In the genomic region with DNA sequence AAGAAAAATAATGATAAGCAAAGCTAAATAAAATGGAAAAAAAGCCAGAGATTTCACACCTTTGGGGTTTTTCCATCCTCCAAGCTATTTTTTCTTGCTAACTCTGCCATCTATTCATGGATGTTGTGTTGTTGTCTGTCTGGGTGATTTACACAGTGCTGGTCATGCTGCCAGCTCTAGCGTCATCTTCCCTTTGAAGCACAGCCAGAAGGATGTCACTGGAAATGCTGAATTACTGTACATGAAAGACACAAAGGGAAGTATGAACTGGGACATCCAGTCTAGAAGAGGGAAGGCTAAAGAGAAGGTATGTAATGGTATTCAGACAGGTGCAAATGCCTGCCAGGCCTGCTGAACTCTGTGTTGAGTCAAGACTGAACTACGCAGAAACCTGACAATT, we compare ENCODE assay signal across 18 cellular contexts.
DNase-seq lines count a peak whose midpoint lies in the region; ATAC-seq and TF ChIP-seq lines count a peak whose summit lies in the region.
"Had no signal": no experiment of that assay in that cellular context is flagged by ENCODE, and none has a peak within 500 bp of the region (broad histone marks: within the 10 kb centered on the region; RNA-seq: fewer than 3 reads in every experiment).

No MANE protein-coding gene starts in this region.

- no peak overlapping the region for H2BK12ac ChIP-seq in H9 (ENCODE audit: insufficient read length, low read depth, low read length)

- no peak for TF ChIP-seq EP300 in suprapubic skin (IDR thresholded peaks at IDR 0.05)

- H3K4ac ChIP-seq in H9 (ENCODE audit: low read depth, low read length), result no peak overlapping the region

- peaks cover 27 to 31% of the 10 kb centered on the region in 2 experiments for H3K9me3 Mint-ChIP-seq in H9

- H3K9ac ChIP-seq in H9 (ENCODE audit: extremely low read depth, insufficient read length, low read length), result no peak overlapping the region

- in situ Hi-C loops in Panc1 (cut with HindIII; ENCODE audit: low pct_unique_long_range_greater_than_20kb, low sequenced_read_pairs), result no loop called here

- H2AFZ ChIP-seq in H9 (ENCODE audit: low read length), result no peak overlapping the region
- H2AFZ ChIP-seq: GM23338 had no signal

- H3K27ac Mint-ChIP-seq in H9, result no peak overlapping the region
- H3K27ac Mint-ChIP-seq: CD8-positive, alpha-beta T cell; GM23338; IgD-negative memory B cell had no signal

- H3K36me3 ChIP-seq in Panc1 (ENCODE audit: control insufficient read depth, insufficient read depth, low read length) (no peaks in the 10 kb centered on the region), suprapubic skin (no peaks in the 10 kb centered on the region)

- H3T11ph ChIP-seq in H9 (ENCODE audit: low read length), result no peak overlapping the region

- DNase-seq in Panc1 (ENCODE audit: low read depth, low spot score), result no peak
- DNase-seq in cerebellum (ENCODE audit: low spot score), result peak; percentile 12
- DNase-seq in foreskin keratinocyte, result peak in 1 of 2 donors; percentile 26
- DNase-seq in suprapubic skin (ENCODE audit: low spot score in 2 of 2), result no peak
- DNase-seq in stimulated activated CD4-positive, alpha-beta T cell treated with anti-CD3 and anti-CD28 coated beads, Interleukin-2, amount 100 ng/mL, for 24 hours, result no peak
- DNase-seq in central memory CD4-positive, alpha-beta T cell, result no peak
- no peak for DNase-seq in H9
- DNase-seq: CD8-positive, alpha-beta T cell; DMS79; NCI-H1436; NCI-H2029; NCI-H2171; NCI-H774 had no signal

- no peak overlapping the region for H3K4me3 Mint-ChIP-seq in H9
- H3K4me3 Mint-ChIP-seq: CD8-positive, alpha-beta T cell; GM23338; IgD-negative memory B cell had no signal

- H2AK5ac ChIP-seq in H9 (ENCODE audit: insufficient read length, low read length), result no peak overlapping the region

- H3K18ac ChIP-seq in H9 (ENCODE audit: insufficient read length, low read depth, low read length), result no peak overlapping the region

- no peak overlapping the region for H4K8ac ChIP-seq in H9 (replicated peaks; ENCODE audit: insufficient read length, low read depth, low read length)

- WGBS in suprapubic skin, result 29% methylated on average over 2 of the region's 2 CpGs
- WGBS in H9 (ENCODE audit: extremely low coverage, insufficient read length, low lambda C conversion rate), result no CpG with 5 or more reads among the region's 2 CpGs

- H3K4me1 ChIP-seq in Panc1 (ENCODE audit: control insufficient read depth, insufficient read depth, low read length) (no peaks in the 10 kb centered on the region), foreskin keratinocyte (peaks cover 9% of the 10 kb centered on the region), suprapubic skin (peaks cover 15% of the 10 kb centered on the region), H9 (ENCODE audit: insufficient read depth, low read length) (no peaks in the 10 kb centered on the region)

- H3K4me3 ChIP-seq in Panc1 (ENCODE audit: low read depth in 2 of 2, low read length in 2 of 2) (no peak overlapping the region), suprapubic skin (no peak overlapping the region)
- H3K4me3 ChIP-seq: GM12878, GM23338, SK-N-MC had no signal

- no peak overlapping the region for H4K5ac ChIP-seq in H9 (ENCODE audit: insufficient read length, low read depth, low read length)

- POLR2A ChIA-PET in Panc1 (lab: Charles Lee), result no interaction called here

- ATAC-seq in Panc1, result no peak
- peak; percentile 52 for ATAC-seq in foreskin keratinocyte
- ATAC-seq: CD8-positive, alpha-beta T cell; GM12878; GM23338 had no signal

- H4K20me1 ChIP-seq in H9 (ENCODE audit: control insufficient read depth, insufficient read depth, insufficient read length), result no peaks in the 10 kb centered on the region

- no peak for TF ChIP-seq POLR2A in suprapubic skin (IDR thresholded peaks at IDR 0.05)

- H3K4me1 Mint-ChIP-seq in H9, result no peaks in the 10 kb centered on the region
- H3K4me1 Mint-ChIP-seq: IgD-negative memory B cell had no signal

- no peak overlapping the region for H3K14ac ChIP-seq in H9 (ENCODE audit: insufficient read depth, low read length)

- H3K79me2 ChIP-seq in H9 (ENCODE audit: insufficient read depth, low read length), result no peaks in the 10 kb centered on the region

- no peak overlapping the region for H3K23ac ChIP-seq in H9 (ENCODE audit: insufficient read length, low read depth, low read length)

- intact Hi-C loops in Panc1 (cut with micrococcal nuclease; ENCODE audit: unreplicated experiment), result no loop called here

- H3K36me3 Mint-ChIP-seq in H9 (ENCODE audit: insufficient read depth in 1 of 3, low read depth in 3 of 3), result peaks cover 9 to 25% (median 24%) of the 10 kb centered on the region in 3 experiments
- H3K36me3 Mint-ChIP-seq: IgD-negative memory B cell had no signal

- TF ChIP-seq CTCF in Panc1 (IDR thresholded peaks at IDR 0.05) (no peak), foreskin keratinocyte (conservative IDR thresholded peaks at IDR 0.05) (no peak), suprapubic skin (IDR thresholded peaks at IDR 0.05) (no peak), H9 (conservative IDR thresholded peaks at IDR 0.05) (no peak)

- H2BK20ac ChIP-seq in H9 (ENCODE audit: low read depth, low read length, poor library complexity, severe bottlenecking), result no peak overlapping the region

- no peaks in the 10 kb centered on the region; the same call in 1 of the 2 replicates for H3K9me3 ChIP-seq in Panc1 (ENCODE audit: control insufficient read depth, insufficient read depth, low read depth, low read length)
- no peaks in the 10 kb centered on the region for H3K9me3 ChIP-seq in suprapubic skin
- H3K9me3 ChIP-seq in H9 (ENCODE audit: control insufficient read depth, low read depth, low read length), result peaks cover 21% of the 10 kb centered on the region

- H2BK120ac ChIP-seq in H9 (ENCODE audit: low read depth, low read length, poor library complexity, severe bottlenecking), result no peak overlapping the region

- H3K79me1 ChIP-seq in H9 (ENCODE audit: insufficient read depth, low read depth, low read length, poor library complexity, severe bottlenecking), result no peaks in the 10 kb centered on the region

- H3K4me2 ChIP-seq in H9 (ENCODE audit: insufficient read depth, insufficient read length, low read length), result no peak overlapping the region
- H3K4me2 ChIP-seq: GM23338 had no signal

- H3K27me3 Mint-ChIP-seq in H9 (ENCODE audit: low read depth), result no peaks in the 10 kb centered on the region
- H3K27me3 Mint-ChIP-seq: IgD-negative memory B cell had no signal

- no peak overlapping the region for H3K56ac ChIP-seq in H9 (ENCODE audit: insufficient read length, low read depth, low read length)

- CTCF ChIA-PET in Panc1 (lab: Charles Lee), result no interaction called here

- no peak overlapping the region for H2BK15ac ChIP-seq in H9 (ENCODE audit: low read depth, low read length)

- H2BK5ac ChIP-seq in H9 (ENCODE audit: insufficient read length, low read length), result no peak overlapping the region

- BruUV-seq in Panc1 (replicated peaks; lab: Mats Ljungman, UMichigan), result no TSS peak

- H3K27ac ChIP-seq in Panc1 (ENCODE audit: low read length) (0 out of 2 replicates have a peak overlapping the region, but pooled peaks have one; percentile 3), foreskin keratinocyte (no peak overlapping the region), suprapubic skin (peak overlapping the region; percentile 66), H9 (ENCODE audit: insufficient read length, low read depth, low read length) (no peak overlapping the region)
- H3K27ac ChIP-seq: HL-60, SK-N-MC had no signal

- no peak overlapping the region for H4K91ac ChIP-seq in H9 (ENCODE audit: insufficient read length, low read depth, low read length)

- no peaks in the 10 kb centered on the region for H3K23me2 ChIP-seq in H9 (ENCODE audit: insufficient read length, low read depth, low read length, poor library complexity, severe bottlenecking)

- H3K27me3 ChIP-seq in Panc1 (ENCODE audit: control insufficient read depth, insufficient read depth, low read length) (no peaks in the 10 kb centered on the region), foreskin keratinocyte (no peaks in the 10 kb centered on the region), suprapubic skin (no peaks in the 10 kb centered on the region), H9 (ENCODE audit: insufficient read depth, low read length) (no peaks in the 10 kb centered on the region)

Comparison
In these comparisons a context has a peak if more than half of its experiments do, and no peak if none do; other contexts are left out.
1. H3K27ac ChIP-seq: peak in Panc1 (single experiment) and suprapubic skin (single experiment); none in foreskin keratinocyte (single experiment) and H9 (single experiment).